Comparison of ENCODE assay signal across 20 cellular contexts in genomic region chr6:170067923-170068360, GRCh38.
DNase-seq lines count a peak whose midpoint lies in the region; ATAC-seq and TF ChIP-seq lines count a peak whose summit lies in the region.
"Had no signal": no experiment of that assay in that cellular context is flagged by ENCODE, and none has a peak within 500 bp of the region (broad histone marks: within the 10 kb centered on the region; RNA-seq: fewer than 3 reads in every experiment).

No MANE protein-coding gene starts in this region.

- H3K36me3 ChIP-seq in body of pancreas (replicated peaks in 1 of 2; ENCODE audit: insufficient read depth in 1 of 2, low read depth in 2 of 2): no peaks in the 10 kb centered on the region
- H3K36me3 ChIP-seq: neural progenitor cell, prostate gland, tibial artery had no signal

- no peaks in the 10 kb centered on the region for H3K27me3 ChIP-seq in body of pancreas
- H3K27me3 ChIP-seq: neural progenitor cell had no signal

- ATAC-seq in body of pancreas: no peak
- no peak for ATAC-seq in HG02678 (IDR thresholded peaks at IDR 0.05; ENCODE audit: unreplicated experiment)
- no peak for ATAC-seq in HG03025 (IDR thresholded peaks at IDR 0.05; ENCODE audit: low FRiP score, unreplicated experiment)
- ATAC-seq: activated T-cell treated with anti-CD3 and anti-CD28 coated beads, Interleukin-2, amount 50 U/mL, for 4 hours; K562; T-helper 17 cell had no signal

- H3K4me3 Mint-ChIP-seq in CD14-positive monocyte: no peak overlapping the region
- H3K4me3 Mint-ChIP-seq: activated T-cell treated with anti-CD3 and anti-CD28 coated beads, Interleukin-2, amount 50 U/mL, for 4 hours; neural progenitor cell; T-helper 17 cell had no signal

- H3K4me3 ChIP-seq in body of pancreas: no peak overlapping the region
- H3K4me3 ChIP-seq: K562, neural progenitor cell, prostate gland, SK-N-MC, tibial artery had no signal

- H3K36me3 Mint-ChIP-seq in CD14-positive monocyte: no peaks in the 10 kb centered on the region
- H3K36me3 Mint-ChIP-seq: neural progenitor cell had no signal

- H3K4me1 ChIP-seq in body of pancreas: no peaks in the 10 kb centered on the region
- H3K4me1 ChIP-seq: prostate gland, tibial artery had no signal

- peaks cover 5 to 22% (median 17%) of the 10 kb centered on the region in 7 donors for H3K9me3 Mint-ChIP-seq in CD14-positive monocyte

- H3K27ac Mint-ChIP-seq in CD14-positive monocyte: no peak overlapping the region
- H3K27ac Mint-ChIP-seq: T-helper 17 cell had no signal

- no peak overlapping the region for H3K27ac ChIP-seq in body of pancreas
- H3K27ac ChIP-seq: neural progenitor cell, prostate gland, SK-N-MC, tibial artery had no signal

- TF ChIP-seq CTCF in CD14-positive monocyte (IDR thresholded peaks at IDR 0.05): no peak
- TF ChIP-seq CTCF in body of pancreas (IDR thresholded peaks at IDR 0.05): no peak

- peaks cover 2 to 4% (median 2%) of the 10 kb centered on the region in 3 donors for H3K27me3 Mint-ChIP-seq in CD14-positive monocyte (ENCODE audit: low read depth in 3 of 3)

- no peaks in the 10 kb centered on the region for H3K9me3 ChIP-seq in body of pancreas
- H3K9me3 ChIP-seq: prostate gland had no signal

- WGBS in body of pancreas, 2 donors: 74% methylated on average over 12 of the region's 12 CpGs; no CpG with 5 or more reads in 1 of the 2 donors

- intact Hi-C loops in CD14-positive monocyte (cut with micrococcal nuclease): no loop called here
- intact Hi-C loops in body of pancreas (cut with DNase I): no loop called here

- TF ChIP-seq POLR2A in body of pancreas (IDR thresholded peaks at IDR 0.05): no peak

- DNase-seq in CD14-positive monocyte (ENCODE audit: low spot score) (peak; percentile 19), body of pancreas (peak in 3 of 4 donors; percentile 1 to 7 (median 1)), mesenteric fat pad (ENCODE audit: low spot score) (peak; percentile 85), SIG-M5 (lab: John Stamatoyannopoulos, UW) (no peak)
- DNase-seq in stimulated activated CD8-positive, alpha-beta memory T cell treated with anti-CD3 and anti-CD28 coated beads, Interleukin-4, amount 100 ng/mL, for 48 hours: peak; percentile 10
- DNase-seq: activated CD4-positive, alpha-beta T cell treated with anti-CD3 and anti-CD28 coated beads for 4 hours; activated naive CD4-positive, alpha-beta T cell treated with Interleukin-2 at 50 U/mL for 16 hours; activated T-cell treated with anti-CD3 and anti-CD28 coated beads, Interleukin-2, amount 50 U/mL, for 4 hours; effector CD8-positive, alpha-beta T cell; NCI-H1092 treated with DMSO at 0.1 percent for 48 hours; NCI-H1930; NCI-H69; T-helper 17 cell had no signal

- no peaks in the 10 kb centered on the region for H3K4me1 Mint-ChIP-seq in CD14-positive monocyte
- H3K4me1 Mint-ChIP-seq: T-helper 17 cell had no signal
